In genomic region chr22:43213066-43213465, GRCh38 we compare ENCODE assay signal across 19 cellular contexts. TPM values are rescaled to one million over a fixed set of nuclear protein-coding genes. Genes with fewer than 3 reads are reported as not detected.
DNase-seq lines count a peak whose midpoint lies in the region; ATAC-seq and TF ChIP-seq lines count a peak whose summit lies in the region.
"Had no signal": no experiment of that assay in that cellular context is flagged by ENCODE, and none has a peak within 500 bp of the region (broad histone marks: within the 10 kb centered on the region; RNA-seq: fewer than 3 reads in every experiment).

No MANE protein-coding gene starts in this region.

- no peaks in the 10 kb centered on the region for H3K36me3 Mint-ChIP-seq in activated T-cell treated with anti-CD3 and anti-CD28 coated beads, Interleukin-2, amount 50 U/mL, for 72 hours (ENCODE audit: insufficient read depth in 2 of 2)
- H3K36me3 Mint-ChIP-seq: natural killer cell treated with Interleukin-12 subunit alpha and Interleukin-12 subunit beta and Interleukin-15 and Interleukin-18, amount 100 ng/mL, for 72 hours had no signal

- H3K9me3 ChIP-seq in neuronal stem cell (replicated peaks in 1 of 2; ENCODE audit: control insufficient read depth in 2 of 2, insufficient read depth in 1 of 2, low read depth in 1 of 2, low read length in 2 of 2): peaks cover 0 to 4% of the 10 kb centered on the region in 2 donors
- H3K9me3 ChIP-seq: body of pancreas, esophagus squamous epithelium had no signal

- ATAC-seq in Right ventricle myocardium inferior (no peak), left ventricle myocardium superior (no peak)
- ATAC-seq in activated T-cell treated with anti-CD3 and anti-CD28 coated beads, Interleukin-2, amount 50 U/mL, for 72 hours (replicated peaks in 1 of 2): no peak
- ATAC-seq: body of pancreas; effector memory CD8-positive, alpha-beta T cell; natural killer cell treated with Interleukin-12 subunit alpha and Interleukin-12 subunit beta and Interleukin-15 and Interleukin-18, amount 100 ng/mL, for 72 hours had no signal

- no peak overlapping the region for H3K27ac ChIP-seq in neuronal stem cell (replicated peaks; ENCODE audit: low read length)
- H3K27ac ChIP-seq: body of pancreas, esophagus squamous epithelium had no signal

- peaks cover 0 to 45% of the 10 kb centered on the region in 2 donors for H3K36me3 ChIP-seq in neuronal stem cell (replicated peaks in 1 of 2; ENCODE audit: control insufficient read depth in 2 of 2, insufficient read depth in 2 of 2, low read length in 2 of 2)
- H3K36me3 ChIP-seq: esophagus squamous epithelium had no signal

- H2BK12ac ChIP-seq in neuronal stem cell (ENCODE audit: low read length): no peak overlapping the region

- no peak overlapping the region for H3K4me3 Mint-ChIP-seq in activated T-cell treated with anti-CD3 and anti-CD28 coated beads, Interleukin-2, amount 50 U/mL, for 72 hours
- H3K4me3 Mint-ChIP-seq: effector memory CD8-positive, alpha-beta T cell; natural killer cell treated with Interleukin-12 subunit alpha and Interleukin-12 subunit beta and Interleukin-15 and Interleukin-18, amount 100 ng/mL, for 72 hours; T-helper 2 cell treated with Interferon-gamma antibody and Interleukin-4, amounts not matched to agents 5 μg/mL and 100 μg/mL, for 36 hours had no signal

- no peak for TF ChIP-seq CTCF in fibroblast of the aortic adventitia (IDR thresholded peaks at IDR 0.05; ENCODE audit: insufficient read depth, low read length)

- H3K9me3 Mint-ChIP-seq in activated T-cell treated with anti-CD3 and anti-CD28 coated beads, Interleukin-2, amount 50 U/mL, for 72 hours: no peaks in the 10 kb centered on the region
- H3K9me3 Mint-ChIP-seq: effector memory CD8-positive, alpha-beta T cell; natural killer cell treated with Interleukin-12 subunit alpha and Interleukin-12 subunit beta and Interleukin-15 and Interleukin-18, amount 100 ng/mL, for 72 hours; T-helper 2 cell treated with Interferon-gamma antibody and Interleukin-4, amounts not matched to agents 5 μg/mL and 100 μg/mL, for 36 hours had no signal

- no peak overlapping the region for H3K23ac ChIP-seq in neuronal stem cell (ENCODE audit: low read depth, low read length, poor library complexity)

- H3K27ac Mint-ChIP-seq in activated T-cell treated with anti-CD3 and anti-CD28 coated beads, Interleukin-2, amount 50 U/mL, for 72 hours: no peak overlapping the region
- H3K27ac Mint-ChIP-seq: effector memory CD8-positive, alpha-beta T cell; natural killer cell treated with Interleukin-12 subunit alpha and Interleukin-12 subunit beta and Interleukin-15 and Interleukin-18, amount 100 ng/mL, for 72 hours; T-helper 2 cell treated with Interferon-gamma antibody and Interleukin-4, amounts not matched to agents 5 μg/mL and 100 μg/mL, for 36 hours had no signal

- intact Hi-C loops in Right ventricle myocardium inferior (cut with DNase I): no loop called here
- intact Hi-C loops in left ventricle myocardium superior (cut with micrococcal nuclease): no loop called here

- H4K8ac ChIP-seq in neuronal stem cell (ENCODE audit: low read depth, low read length): no peak overlapping the region

- WGBS in neuronal stem cell (ENCODE audit: extremely low coverage in 2 of 2, insufficient read length in 2 of 2, insufficient replicate concordance in 1 of 2), 2 donors: no CpG with 5 or more reads among the region's 10 CpGs

- no peak overlapping the region for H2AK5ac ChIP-seq in neuronal stem cell (ENCODE audit: low read depth, low read length)

- H3K4me1 Mint-ChIP-seq in activated T-cell treated with anti-CD3 and anti-CD28 coated beads, Interleukin-2, amount 50 U/mL, for 72 hours (ENCODE audit: low read depth): no peaks in the 10 kb centered on the region

- no peak overlapping the region for H3K14ac ChIP-seq in neuronal stem cell (ENCODE audit: low read length)

- peaks cover 0 to 19% (median 0%) of the 10 kb centered on the region in 3 experiments for H3K27me3 ChIP-seq in neuronal stem cell (ENCODE audit: control insufficient read depth in 3 of 3, insufficient read depth in 3 of 3, low read depth in 1 of 3, low read length in 3 of 3)
- H3K27me3 ChIP-seq: body of pancreas had no signal

- H2AFZ ChIP-seq in neuronal stem cell (ENCODE audit: low read length): peak overlapping the region; percentile 36

- peaks cover 4 to 5% of the 10 kb centered on the region in 2 donors for H3K4me1 ChIP-seq in neuronal stem cell (ENCODE audit: control insufficient read depth in 2 of 2, insufficient read depth in 1 of 2, low read depth in 1 of 2, low read length in 2 of 2)
- H3K4me1 ChIP-seq: body of pancreas had no signal

- H3K18ac ChIP-seq in neuronal stem cell (ENCODE audit: low read length): no peak overlapping the region

- no peak overlapping the region for H2BK15ac ChIP-seq in neuronal stem cell (ENCODE audit: low read length)

- no peak overlapping the region for H2BK120ac ChIP-seq in neuronal stem cell (ENCODE audit: low read depth, low read length)

- H3K27me3 Mint-ChIP-seq in activated T-cell treated with anti-CD3 and anti-CD28 coated beads, Interleukin-2, amount 50 U/mL, for 72 hours (ENCODE audit: low read depth): no peaks in the 10 kb centered on the region

- no peak overlapping the region for H3K4ac ChIP-seq in neuronal stem cell (ENCODE audit: low read length)

- H3K4me2 ChIP-seq in neuronal stem cell (ENCODE audit: insufficient read depth, low read length, poor library complexity, severe bottlenecking): no peak overlapping the region

- peak; percentile 57 for DNase-seq in Right ventricle myocardium inferior (ENCODE audit: missing footprints)
- no peak for DNase-seq in left ventricle myocardium superior
- peak; percentile 54 for DNase-seq in HuH-7 (ENCODE audit: low spot score)
- peak; percentile 4 for DNase-seq in fibroblast of the aortic adventitia (ENCODE audit: low read depth)
- DNase-seq in neuronal stem cell (ENCODE audit: low spot score): no peak
- no peak for DNase-seq in stimulated activated naive CD4-positive, alpha-beta T cell treated with Interleukin-2 at 50 U/mL for 16 hours (lab: John Stamatoyannopoulos, UW)
- DNase-seq in activated naive CD4-positive, alpha-beta T cell treated with Interleukin-2 at 50 U/mL for 16 hours: no peak
- no peak for DNase-seq in activated T-cell treated with anti-CD3 and anti-CD28 coated beads, Interleukin-2, amount 50 U/mL, for 72 hours
- DNase-seq: activated effector memory CD4-positive, alpha-beta T cell treated with Interleukin-2 at 50 U/mL for 16 hours; body of pancreas; effector memory CD8-positive, alpha-beta T cell; esophagus squamous epithelium; HCEC 1CT; midbrain; NCI-H1105; NCI-H2029 treated with DMSO at 0.1 percent for 48 hours; RPMI8226 had no signal

- no peak overlapping the region for H4K91ac ChIP-seq in neuronal stem cell (ENCODE audit: low read depth, low read length, poor library complexity)

- peaks cover 2% of the 10 kb centered on the region for H3K79me1 ChIP-seq in neuronal stem cell (ENCODE audit: low read depth, low read length)

- H3K4me3 ChIP-seq in fibroblast of the aortic adventitia (ENCODE audit: low read depth, low read length) (no peak overlapping the region), neuronal stem cell (ENCODE audit: low read length in 2 of 2) (no peak overlapping the region)
- H3K4me3 ChIP-seq: body of pancreas, esophagus squamous epithelium had no signal

- no peak overlapping the region for H3K9ac ChIP-seq in neuronal stem cell (ENCODE audit: low read depth, low read length, poor library complexity)

- H2BK5ac ChIP-seq in neuronal stem cell (ENCODE audit: low read length): no peak overlapping the region

RNA-seq across cellular contexts. Expression of gene TTLL12, which starts 26.1 kb away (rescaled TPM):
- total RNA-seq in Right ventricle myocardium inferior (13.2 TPM), left ventricle myocardium superior (12.3 TPM), fibroblast of the aortic adventitia (ENCODE audit: low replicate concordance) (13.2 and 40.5 TPM in 2 replicates)
- 35.3 TPM for polyA plus RNA-seq in neuronal stem cell (2013, experiment 1 of 2)
- 37.1 TPM for polyA plus RNA-seq in neuronal stem cell (2013, experiment 2 of 2)
- total RNA-seq in activated T-cell treated with anti-CD3 and anti-CD28 coated beads, Interleukin-2, amount 50 U/mL, for 72 hours: 10 to 100 TPM; 37.7 to 45.0 TPM

Comparison
In these comparisons a context has a peak if more than half of its experiments do, and no peak if none do; other contexts are left out.
1. DNase-seq: peak in Right ventricle myocardium inferior (single experiment), HuH-7 (single experiment) and fibroblast of the aortic adventitia (single experiment); none in left ventricle myocardium superior (single experiment), neuronal stem cell (single experiment), stimulated activated naive CD4-positive, alpha-beta T cell treated with Interleukin-2 at 50 U/mL for 16 hours (single experiment), activated naive CD4-positive, alpha-beta T cell treated with Interleukin-2 at 50 U/mL for 16 hours (single experiment) and activated T-cell treated with anti-CD3 and anti-CD28 coated beads, Interleukin-2, amount 50 U/mL, for 72 hours (0 of 2).